Comparison of ENCODE assay signal across 8 cellular contexts in genomic region chr11:910589-911030, GRCh38. TPM values are rescaled to one million over a fixed set of nuclear protein-coding genes. Genes with fewer than 3 reads are reported as not detected.
A peak's percentile ranks its signal among the peaks of the same experiment; 100 is the strongest.
DNase-seq lines count a peak whose midpoint lies in the region; ATAC-seq and TF ChIP-seq lines count a peak whose summit lies in the region.

Gene CHID1 (minus strand): TSS chr11:910810. CDS start chr11:904816, 5,994 bp downstream.

- H3K4me1 ChIP-seq in right lobe of liver, result peaks cover 0 to 51% (median 17%) of the 10 kb centered on the region in 4 donors

- ATAC-seq in HG03439 (IDR thresholded peaks at IDR 0.05; ENCODE audit: unreplicated experiment) (peak; percentile 71), right lobe of liver (peak; percentile 66 to 82 (median 70))

- no peaks in the 10 kb centered on the region for H3K27me3 ChIP-seq in right lobe of liver

- no peak for TF ChIP-seq POLR2A in right lobe of liver (IDR thresholded peaks at IDR 0.05)

- H3K27ac ChIP-seq in right lobe of liver, result peak within 1 kb of the TSS; percentile 73 to 89 (median 87)

- TF ChIP-seq CTCF in right lobe of liver (IDR thresholded peaks at IDR 0.05), result no peak

- H3K4me3 ChIP-seq in right lobe of liver, result peak within 1 kb of the TSS; percentile 79 to 83 (median 81)

- intact Hi-C loops in right lobe of liver (cut with DNase I), result no loop called here

- no peaks in the 10 kb centered on the region for H3K36me3 ChIP-seq in right lobe of liver

- no peaks in the 10 kb centered on the region for H3K9me3 ChIP-seq in right lobe of liver

- DNase-seq in AML-193 (lab: John Stamatoyannopoulos, UW) (peak; percentile 64 to 74), GM19238 (ENCODE audit: insufficient read length, low spot score) (peak; percentile 98), NCI-H510A (lab: John Stamatoyannopoulos, UW) (peak; percentile 56), dermis microvascular lymphatic vessel endothelial cell (ENCODE audit: low read depth in 2 of 2) (peak in 1 of 2 donors; percentile 85), right lobe of liver (peak; percentile 91 to 92 (median 92))
- peak; percentile 80 to 81 for DNase-seq in activated CD4-positive, alpha-beta T cell treated with anti-CD3 and anti-CD28 coated beads, Interleukin-2, amount 50 U/mL, for 24 hours (ENCODE audit: low read depth in 1 of 2, low spot score in 1 of 2)
- DNase-seq in stimulated activated CD4-positive, alpha-beta T cell treated with anti-CD3 and anti-CD28 coated beads, Interleukin-4, amount 100 ng/mL, for 4 hours, result peak; percentile 83 to 86

- WGBS in right lobe of liver (ENCODE audit: insufficient coverage, low coverage, low lambda C conversion rate, missing lambda C conversion rate), result 0% methylated on average over 2 of the region's 59 CpGs

RNA-seq across cellular contexts. Expression of gene CHID1, which starts in this region (rescaled TPM):
- total RNA-seq in dermis microvascular lymphatic vessel endothelial cell, result 29.5 and 39.8 TPM in 2 replicates
- 100 to 1,000 TPM in 1 of 6 experiments, 10 to 100 TPM in 5; 61.1 to 157 (median 78.7) TPM for total RNA-seq in right lobe of liver
